ENCODE assay signal across 8 cellular contexts in genomic region chr16:70576431-70577255, GRCh38. TPM values are rescaled to one million over a fixed set of nuclear protein-coding genes. Genes with fewer than 3 reads are reported as not detected.
DNase-seq lines count a peak whose midpoint lies in the region; ATAC-seq and TF ChIP-seq lines count a peak whose summit lies in the region.

No MANE protein-coding gene starts in this region.

- no peaks in the 10 kb centered on the region for H3K27me3 Mint-ChIP-seq in activated CD8-positive, alpha-beta memory T cell treated with anti-CD3 and anti-CD28 coated beads, Interleukin-2, amount 10 ng/mL, durations not matched to agents 7 days and 5 days

- H3K36me3 ChIP-seq in Karpas-422 (ENCODE audit: insufficient read depth, low read length) (peaks cover 31% of the 10 kb centered on the region), adrenal gland (replicated peaks in 1 of 2) (peaks cover 0 to 25% of the 10 kb centered on the region in 2 donors), mucosa of descending colon (ENCODE audit: low read depth) (peaks cover 4% of the 10 kb centered on the region)

- ATAC-seq in activated CD8-positive, alpha-beta memory T cell treated with anti-CD3 and anti-CD28 coated beads, Interleukin-2, amount 10 ng/mL, durations not matched to agents 7 days and 5 days = peak; percentile 29
- peak; percentile 83 for ATAC-seq in mucosa of descending colon

- no peaks in the 10 kb centered on the region for H3K27me3 ChIP-seq in Karpas-422 (ENCODE audit: low read length)
- no peaks in the 10 kb centered on the region for H3K27me3 ChIP-seq in adrenal gland

- no peaks in the 10 kb centered on the region for H3K9me3 Mint-ChIP-seq in activated CD8-positive, alpha-beta memory T cell treated with anti-CD3 and anti-CD28 coated beads, Interleukin-2, amount 10 ng/mL, durations not matched to agents 7 days and 5 days (ENCODE audit: low read depth)

- H3K4me3 ChIP-seq in Karpas-422 (ENCODE audit: low read length) (no peak overlapping the region), adrenal gland (no peak overlapping the region), mucosa of descending colon (no peak overlapping the region)

- H3K79me2 ChIP-seq in Karpas-422 (ENCODE audit: low read length) = no peaks in the 10 kb centered on the region

- H4K20me1 ChIP-seq in Karpas-422 (ENCODE audit: insufficient read depth, low read depth, low read length) = peaks cover 27% of the 10 kb centered on the region

- no peak for DNase-seq in activated CD8-positive, alpha-beta memory T cell treated with anti-CD3 and anti-CD28 coated beads, Interleukin-2, amount 10 ng/mL, durations not matched to agents 7 days and 5 days
- DNase-seq in activated CD8-positive, alpha-beta memory T cell treated with anti-CD3 and anti-CD28 coated beads, Interleukin-2, amount 50 U/mL, for 4 hours = no peak
- DNase-seq in H4 (ENCODE audit: low spot score) (peak; percentile 63), Karpas-422 (peak; percentile 53), adrenal gland (peak in 2 of 7 donors; percentile 23 to 52), mucosa of descending colon (peak in 1 of 3 donors; percentile 45), globus pallidus (ENCODE audit: low spot score) (no peak)
- DNase-seq in central memory CD4-positive, alpha-beta T cell = no peak

- H3K4me3 Mint-ChIP-seq in activated CD8-positive, alpha-beta memory T cell treated with anti-CD3 and anti-CD28 coated beads, Interleukin-2, amount 10 ng/mL, durations not matched to agents 7 days and 5 days = no peak overlapping the region

- no peak for TF ChIP-seq POLR2A in adrenal gland (IDR thresholded peaks at IDR 0.05)

- TF ChIP-seq CTCF in adrenal gland (IDR thresholded peaks at IDR 0.05) (no peak), mucosa of descending colon (IDR thresholded peaks at IDR 0.05) (no peak)

- H3K27ac Mint-ChIP-seq in activated CD8-positive, alpha-beta memory T cell treated with anti-CD3 and anti-CD28 coated beads, Interleukin-2, amount 10 ng/mL, durations not matched to agents 7 days and 5 days = peak overlapping the region; percentile 38

- no peak overlapping the region for H3K4me2 ChIP-seq in Karpas-422 (ENCODE audit: low read depth, low read length, poor library complexity, severe bottlenecking)

- no peak overlapping the region for H3K27ac ChIP-seq in Karpas-422 (ENCODE audit: low read length)
- H3K27ac ChIP-seq in adrenal gland = peak overlapping the region in 3 of 5 donors; percentile 45 to 67 (median 53)

- CTCF ChIA-PET in activated CD8-positive, alpha-beta memory T cell treated with anti-CD3 and anti-CD28 coated beads, Interleukin-2, amount 10 ng/mL, durations not matched to agents 7 days and 5 days (lab: Charles Lee) = interaction anchor here (1.4 kb wide), 1 partner anchor 68 kb away, joined by 3 read pairs; no protein-coding TSS in a partner anchor

- H3K9me2 ChIP-seq in Karpas-422 (replicated peaks; ENCODE audit: insufficient read depth, low read length) = no peaks in the 10 kb centered on the region

- H3K4me1 Mint-ChIP-seq in activated CD8-positive, alpha-beta memory T cell treated with anti-CD3 and anti-CD28 coated beads, Interleukin-2, amount 10 ng/mL, durations not matched to agents 7 days and 5 days = peaks cover 20% of the 10 kb centered on the region

- H3K36me3 Mint-ChIP-seq in activated CD8-positive, alpha-beta memory T cell treated with anti-CD3 and anti-CD28 coated beads, Interleukin-2, amount 10 ng/mL, durations not matched to agents 7 days and 5 days = peaks cover 23% of the 10 kb centered on the region

- no peak overlapping the region for H2AFZ ChIP-seq in Karpas-422 (ENCODE audit: low read length)

- WGBS in adrenal gland, 4 donors = 55 to 76% (median 64%) methylated on average over 5 to 10 of the region's 10 CpGs

- intact Hi-C loops in adrenal gland (cut with DNase I) = no loop called here
- intact Hi-C loops in mucosa of descending colon (cut with DNase I, micrococcal nuclease) = loop anchor here in 1 of 2 donors (10.0 kb wide), 1 partner anchor 78 kb away; no protein-coding TSS in a partner anchor

- H3K4me1 ChIP-seq in Karpas-422 (ENCODE audit: low read length) = no peaks in the 10 kb centered on the region
- peaks cover 13 to 46% of the 10 kb centered on the region in 2 donors for H3K4me1 ChIP-seq in adrenal gland (replicated peaks in 1 of 2)
- H3K4me1 ChIP-seq in mucosa of descending colon (ENCODE audit: low read depth) = peaks cover 10% of the 10 kb centered on the region

- H3K9me3 ChIP-seq in Karpas-422 (ENCODE audit: low read length) = no peaks in the 10 kb centered on the region
- H3K9me3 ChIP-seq in adrenal gland (replicated peaks in 1 of 3) = no peaks in the 10 kb centered on the region
- H3K9me3 ChIP-seq in mucosa of descending colon = no peaks in the 10 kb centered on the region

- H3K9ac ChIP-seq in Karpas-422 (ENCODE audit: low read length) = no peak overlapping the region

RNA-seq across cellular contexts. Expression of gene SF3B3, which starts 53.0 kb away (rescaled TPM):
- 100 to 1,000 TPM; 407 to 541 TPM for total RNA-seq in activated CD8-positive, alpha-beta memory T cell treated with anti-CD3 and anti-CD28 coated beads, Interleukin-2, amount 10 ng/mL, durations not matched to agents 7 days and 5 days
- total RNA-seq in H4 (2014; rRNA removed; shearing (Covaris generic)) = 133 and 180 TPM in 2 replicates
- total RNA-seq in Karpas-422 (2014; rRNA removed; shearing (Covaris generic); ENCODE audit: low replicate concordance) = 126 and 187 TPM in 2 replicates
- total RNA-seq in adrenal gland = 100 to 1,000 TPM in 5 of 8 donors, 10 to 100 TPM in 3; 66.2 to 242 (median 160) TPM
- 100 to 1,000 TPM in 2 of 3 donors, 10 to 100 TPM in 1; 82.1 to 200 (median 101) TPM for polyA plus RNA-seq in adrenal gland
- 100 to 1,000 TPM; 158 to 179 (median 173) TPM for total RNA-seq in mucosa of descending colon

RNA-seq across cellular contexts. Expression of gene COG4, which starts 53.3 kb away (rescaled TPM):
- 10 to 100 TPM; 67.3 to 72.5 TPM for total RNA-seq in activated CD8-positive, alpha-beta memory T cell treated with anti-CD3 and anti-CD28 coated beads, Interleukin-2, amount 10 ng/mL, durations not matched to agents 7 days and 5 days
- total RNA-seq in H4 (2014; rRNA removed; shearing (Covaris generic)) = 59.6 and 69.6 TPM in 2 replicates
- total RNA-seq in Karpas-422 (2014; rRNA removed; shearing (Covaris generic); ENCODE audit: low replicate concordance) = 24.7 and 47.0 TPM in 2 replicates
- total RNA-seq in adrenal gland (100 to 1,000 TPM in 1 of 8 donors, 10 to 100 TPM in 7; 42.3 to 195 (median 66.7) TPM), mucosa of descending colon (10 to 100 TPM; 58.3 to 66.2 (median 60.5) TPM)
- 100 to 1,000 TPM in 1 of 3 donors, 10 to 100 TPM in 2; 28.2 to 128 (median 86.2) TPM for polyA plus RNA-seq in adrenal gland

Comparison
In these comparisons a context has a peak if more than half of its experiments do, and no peak if none do; other contexts are left out.
1. DNase-seq: peak in H4 (single experiment) and Karpas-422 (single experiment); none in activated CD8-positive, alpha-beta memory T cell treated with anti-CD3 and anti-CD28 coated beads, Interleukin-2, amount 10 ng/mL, durations not matched to agents 7 days and 5 days (single experiment), activated CD8-positive, alpha-beta memory T cell treated with anti-CD3 and anti-CD28 coated beads, Interleukin-2, amount 50 U/mL, for 4 hours (single experiment), globus pallidus (single experiment) and central memory CD4-positive, alpha-beta T cell (single experiment).